ENCODE assay signal across 9 cellular contexts in the genomic region with DNA sequence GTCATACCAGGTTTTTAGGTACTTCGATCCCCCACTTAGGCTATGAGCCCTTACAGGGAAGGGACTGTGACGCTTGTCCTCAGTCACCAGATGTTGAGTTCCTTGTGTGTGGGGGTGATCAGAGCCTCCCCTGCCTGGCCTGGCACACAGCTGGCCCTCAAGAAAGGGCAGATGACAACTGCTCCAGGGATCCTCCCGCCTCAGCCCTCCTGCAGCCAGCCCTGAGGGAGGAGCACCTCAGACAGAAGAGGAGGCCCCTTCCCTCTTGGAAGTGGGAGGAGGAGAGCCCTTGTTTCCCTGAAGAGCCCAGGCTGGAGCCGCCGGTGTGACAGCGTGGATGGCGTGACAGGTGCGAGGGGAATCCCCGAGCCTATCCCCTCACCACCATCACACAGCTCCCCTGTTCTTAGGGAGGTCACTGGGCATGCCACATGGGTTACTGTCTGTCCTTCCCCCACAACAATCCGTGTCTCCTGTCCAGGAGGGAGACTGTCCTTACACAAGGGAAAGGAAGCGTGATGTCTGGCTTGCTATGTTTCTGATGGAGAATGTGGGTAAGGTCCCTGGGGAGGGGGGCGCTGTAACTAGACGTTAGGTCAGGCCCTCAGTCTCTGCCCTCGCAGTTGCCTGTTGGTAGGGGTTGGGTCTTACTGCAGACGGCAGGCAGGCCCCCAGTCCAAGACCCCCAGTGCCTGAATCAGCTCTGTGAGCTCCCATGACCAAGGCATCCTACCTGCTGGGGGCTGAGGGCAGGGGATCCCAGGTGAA. TPM values are rescaled to one million over a fixed set of nuclear protein-coding genes. Genes with fewer than 3 reads are reported as not detected.
DNase-seq lines count a peak whose midpoint lies in the region; ATAC-seq and TF ChIP-seq lines count a peak whose summit lies in the region.
"Had no signal": no experiment of that assay in that cellular context is flagged by ENCODE, and none has a peak within 500 bp of the region (broad histone marks: within the 10 kb centered on the region; RNA-seq: fewer than 3 reads in every experiment).

No MANE protein-coding gene starts in this region.

- peak overlapping the region; percentile 61 for H3K4me3 ChIP-seq in CD4-positive, CD25-positive, alpha-beta regulatory T cell (ENCODE audit: low read depth, low read length)
- no peak overlapping the region for H3K4me3 ChIP-seq in Loucy (ENCODE audit: low read length, poor library complexity, severe bottlenecking)

- H3F3A ChIP-seq in Loucy (ENCODE audit: low read depth): no peaks in the 10 kb centered on the region

- no peak for TF ChIP-seq CTCF in Loucy (conservative IDR thresholded peaks at IDR 0.05; ENCODE audit: low read length)

- no peaks in the 10 kb centered on the region for H3K9me3 Mint-ChIP-seq in CD4-positive, CD25-positive, alpha-beta regulatory T cell
- H3K9me3 Mint-ChIP-seq in effector memory CD8-positive, alpha-beta T cell: no peaks in the 10 kb centered on the region

- no peaks in the 10 kb centered on the region for H3K27me3 ChIP-seq in CD4-positive, CD25-positive, alpha-beta regulatory T cell (ENCODE audit: control insufficient read depth, insufficient read depth, low read length)
- H3K27me3 ChIP-seq in Loucy (ENCODE audit: insufficient read depth, low read length, poor library complexity, severe bottlenecking): no peaks in the 10 kb centered on the region
- H3K27me3 ChIP-seq: brain microvascular endothelial cell had no signal

- peak overlapping the region; percentile 80 for H3K4me2 ChIP-seq in Loucy (ENCODE audit: low read depth, low read length, poor library complexity, severe bottlenecking)

- peak overlapping the region; percentile 91 for H3K27ac ChIP-seq in CD4-positive, CD25-positive, alpha-beta regulatory T cell (ENCODE audit: insufficient read depth, low read length, poor library complexity, severe bottlenecking)
- H3K27ac ChIP-seq: brain microvascular endothelial cell had no signal

- H2AFZ ChIP-seq in Loucy (ENCODE audit: low read length): no peak overlapping the region

- no peak for DNase-seq in CD4-positive, CD25-positive, alpha-beta regulatory T cell
- no peak for DNase-seq in effector memory CD8-positive, alpha-beta T cell
- peak; percentile 27 for DNase-seq in retina
- DNase-seq in globus pallidus (ENCODE audit: low spot score): no peak
- DNase-seq in NCI-H1105 treated with DMSO at 0.1 percent for 48 hours (lab: John Stamatoyannopoulos, UW): no peak
- no peak for DNase-seq in NCI-H1417 treated with DMSO at 0.1 percent for 48 hours (lab: John Stamatoyannopoulos, UW)

- no peaks in the 10 kb centered on the region for H3K9me2 ChIP-seq in Loucy (replicated peaks; ENCODE audit: low read depth, low read length)

- H3K4me3 Mint-ChIP-seq in CD4-positive, CD25-positive, alpha-beta regulatory T cell: peak overlapping the region; percentile 89 to 97 (median 91)
- H3K4me3 Mint-ChIP-seq in effector memory CD8-positive, alpha-beta T cell: peak overlapping the region; percentile 70 to 87

- H3K4me1 ChIP-seq in CD4-positive, CD25-positive, alpha-beta regulatory T cell (ENCODE audit: control insufficient read depth, insufficient read depth, low read length, poor library complexity, severe bottlenecking): peaks cover 34% of the 10 kb centered on the region
- peaks cover 40% of the 10 kb centered on the region for H3K4me1 ChIP-seq in Loucy (ENCODE audit: insufficient read depth, low read length, poor library complexity, severe bottlenecking)

- H3K36me3 Mint-ChIP-seq in CD4-positive, CD25-positive, alpha-beta regulatory T cell: peaks cover 7% of the 10 kb centered on the region
- peaks cover 23% of the 10 kb centered on the region for H3K36me3 Mint-ChIP-seq in effector memory CD8-positive, alpha-beta T cell (ENCODE audit: insufficient read depth)

- H3K9ac ChIP-seq in Loucy (ENCODE audit: low read depth, low read length, poor library complexity, severe bottlenecking): peak overlapping the region; percentile 76

- no peaks in the 10 kb centered on the region for H4K20me1 ChIP-seq in Loucy (ENCODE audit: insufficient read depth, low read length, poor library complexity, severe bottlenecking)

- peaks cover 6% of the 10 kb centered on the region for H3K36me3 ChIP-seq in CD4-positive, CD25-positive, alpha-beta regulatory T cell (ENCODE audit: control insufficient read depth, insufficient read depth, low read length)
- H3K36me3 ChIP-seq in Loucy (ENCODE audit: insufficient read depth, low read length): no peaks in the 10 kb centered on the region

- no peak for ATAC-seq in CD4-positive, CD25-positive, alpha-beta regulatory T cell (ENCODE audit: low read depth in 2 of 2)
- ATAC-seq in effector memory CD8-positive, alpha-beta T cell (replicated peaks): no peak
- no peak for ATAC-seq in HG03469 (IDR thresholded peaks at IDR 0.05; ENCODE audit: unreplicated experiment)

- peaks cover 9 to 49% (median 23%) of the 10 kb centered on the region in 4 donors for H3K4me1 Mint-ChIP-seq in CD4-positive, CD25-positive, alpha-beta regulatory T cell
- H3K4me1 Mint-ChIP-seq in effector memory CD8-positive, alpha-beta T cell (ENCODE audit: low read depth in 2 of 2): peaks cover 15 to 29% of the 10 kb centered on the region in 2 donors

- H3K79me2 ChIP-seq in Loucy (ENCODE audit: insufficient read depth, low read length): no peaks in the 10 kb centered on the region

- H3K27me3 Mint-ChIP-seq in CD4-positive, CD25-positive, alpha-beta regulatory T cell: no peaks in the 10 kb centered on the region
- H3K27me3 Mint-ChIP-seq in effector memory CD8-positive, alpha-beta T cell: no peaks in the 10 kb centered on the region

- peak overlapping the region; percentile 99 to 100 (median 100) for H3K27ac Mint-ChIP-seq in CD4-positive, CD25-positive, alpha-beta regulatory T cell
- peak overlapping the region; percentile 99 for H3K27ac Mint-ChIP-seq in effector memory CD8-positive, alpha-beta T cell

- no peaks in the 10 kb centered on the region for H3K9me3 ChIP-seq in CD4-positive, CD25-positive, alpha-beta regulatory T cell (ENCODE audit: control insufficient read depth in 2 of 2, low read length in 2 of 2)
- H3K9me3 ChIP-seq in Loucy (ENCODE audit: insufficient read depth, low read depth, low read length): no peaks in the 10 kb centered on the region

RNA-seq across cellular contexts. Expression of a gene that starts 31.5 kb away (rescaled TPM):
- total RNA-seq in CD4-positive, CD25-positive, alpha-beta regulatory T cell: 38.1 TPM
- 10 to 100 TPM; 27.8 to 33.7 (median 28.4) TPM for polyA plus RNA-seq in CD4-positive, CD25-positive, alpha-beta regulatory T cell

RNA-seq across cellular contexts. Expression of a gene that starts 55.1 kb away (rescaled TPM):
- total RNA-seq in CD4-positive, CD25-positive, alpha-beta regulatory T cell: 11.7 TPM
- 10 to 100 TPM in 3 of 4 donors, 1 to 10 TPM in 1; 9.6 to 15.2 (median 13.4) TPM for polyA plus RNA-seq in CD4-positive, CD25-positive, alpha-beta regulatory T cell
